In the genomic region with DNA sequence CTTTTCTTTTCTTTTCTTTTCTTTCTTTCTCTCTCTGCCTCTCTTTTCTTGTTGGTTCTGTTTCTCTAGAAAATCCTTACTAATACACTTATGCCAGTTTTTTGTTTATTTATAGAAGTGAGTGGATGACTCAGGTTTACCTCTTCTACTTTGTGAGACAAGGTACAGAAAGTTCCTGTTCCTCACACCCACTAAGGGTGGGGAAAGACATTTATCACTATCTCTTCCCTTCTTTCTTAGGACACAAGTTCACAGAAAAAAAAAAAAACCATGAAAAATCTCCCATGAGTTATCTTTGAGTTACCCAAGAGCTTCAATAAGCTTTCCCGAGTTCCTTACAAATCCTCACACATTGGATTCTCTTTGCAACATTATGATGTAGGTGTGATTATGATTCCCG, we compare ENCODE assay signal across 30 cellular contexts.
A peak's percentile ranks its signal among the peaks of the same experiment; 100 is the strongest.
DNase-seq lines count a peak whose midpoint lies in the region; ATAC-seq, FAIRE-seq and TF ChIP-seq lines count a peak whose summit lies in the region.
"Had no signal": no experiment of that assay in that cellular context is flagged by ENCODE, and none has a peak within 500 bp of the region (broad histone marks: within the 10 kb centered on the region; RNA-seq: fewer than 3 reads in every experiment).

No MANE protein-coding gene starts in this region.

- TF ChIP-seq CTCF in mucosa of descending colon (IDR thresholded peaks at IDR 0.05) (no peak), tibial artery (IDR thresholded peaks at IDR 0.05) (no peak)

- H3K4me1 ChIP-seq in mucosa of descending colon (ENCODE audit: low read depth), result no peaks in the 10 kb centered on the region
- H3K4me1 ChIP-seq in tibial artery, result peaks cover 0 to 21% (median 0%) of the 10 kb centered on the region in 4 donors
- no peaks in the 10 kb centered on the region for H3K4me1 ChIP-seq in effector memory CD4-positive, alpha-beta T cell (ENCODE audit: control insufficient read depth, insufficient read depth, low read length, poor library complexity, severe bottlenecking)
- H3K4me1 ChIP-seq: right lobe of liver had no signal

- CTCF ChIA-PET in activated CD4-positive, alpha-beta T cell treated with anti-CD3 and anti-CD28 coated beads, Interleukin-2, amount 10 ng/mL, durations not matched to agents 7 days and 5 days (lab: Charles Lee), result no interaction called here

- no peak overlapping the region for H3K4me3 Mint-ChIP-seq in activated CD4-positive, alpha-beta T cell treated with anti-CD3 and anti-CD28 coated beads, Interleukin-2, amount 10 ng/mL, durations not matched to agents 7 days and 5 days
- H3K4me3 Mint-ChIP-seq: activated CD4-positive, alpha-beta T cell treated with anti-CD3 and anti-CD28 coated beads, Interleukin-2, amount 10 ng/mL, durations not matched to agents 24 days and 14 days; activated naive CD4-positive, alpha-beta T cell treated with anti-CD3 and anti-CD28 coated beads, Interleukin-2, amount 10 ng/mL, durations not matched to agents 7 days and 5 days; H9; IgD-negative memory B cell had no signal

- intact Hi-C loops in mucosa of descending colon (cut with DNase I, micrococcal nuclease), result no loop called here
- intact Hi-C loops in tibial artery (cut with DNase I; ENCODE audit: low total_unique reads), result no loop called here

- H3K36me3 ChIP-seq in mucosa of descending colon (ENCODE audit: low read depth) (no peaks in the 10 kb centered on the region), tibial artery (no peaks in the 10 kb centered on the region)
- no peaks in the 10 kb centered on the region for H3K36me3 ChIP-seq in effector memory CD4-positive, alpha-beta T cell (ENCODE audit: control insufficient read depth, insufficient read depth, low read length)
- H3K36me3 ChIP-seq: lower lobe of right lung, MG63, right lobe of liver, stomach, WERI-Rb-1 had no signal

- H3K9me3 ChIP-seq in mucosa of descending colon (no peaks in the 10 kb centered on the region), tibial artery (no peaks in the 10 kb centered on the region)
- H3K9me3 ChIP-seq in effector memory CD4-positive, alpha-beta T cell (ENCODE audit: control insufficient read depth, low read length), result no peaks in the 10 kb centered on the region
- H3K9me3 ChIP-seq: lower lobe of right lung, MG63, right lobe of liver, stomach had no signal

- H3K27ac ChIP-seq in epithelial cell of prostate (peak overlapping the region; percentile 85), tibial artery (peak overlapping the region; percentile 15 to 43)
- H3K27ac ChIP-seq in effector memory CD4-positive, alpha-beta T cell (ENCODE audit: insufficient read depth, low read length, poor library complexity, severe bottlenecking), result no peak overlapping the region
- H3K27ac ChIP-seq: lower lobe of right lung, parathyroid adenoma, right lobe of liver, WERI-Rb-1 had no signal

- no peaks in the 10 kb centered on the region for H3K36me3 Mint-ChIP-seq in activated CD4-positive, alpha-beta T cell treated with anti-CD3 and anti-CD28 coated beads, Interleukin-2, amount 10 ng/mL, durations not matched to agents 7 days and 5 days (ENCODE audit: low read depth)
- H3K36me3 Mint-ChIP-seq: activated naive CD4-positive, alpha-beta T cell treated with anti-CD3 and anti-CD28 coated beads, Interleukin-2, amount 10 ng/mL, durations not matched to agents 7 days and 5 days had no signal

- H3K4me3 ChIP-seq in mucosa of descending colon (no peak overlapping the region), tibial artery (no peak overlapping the region)
- H3K4me3 ChIP-seq in effector memory CD4-positive, alpha-beta T cell (ENCODE audit: insufficient read depth, low read depth, low read length, poor library complexity, severe bottlenecking), result no peak overlapping the region
- H3K4me3 ChIP-seq: dorsolateral prefrontal cortex, GM12878, lower lobe of right lung, MG63, right lobe of liver, stomach had no signal

- TF ChIP-seq POLR2A in GM12891 (IDR thresholded peaks at IDR 0.05; ENCODE audit: low read depth, low read length), result no peak

- no peak for FAIRE-seq in GM12891 (lab: Jason Lieb, UNC)
- FAIRE-seq: endothelial cell of umbilical vein, GM12878 had no signal

- ATAC-seq in mucosa of descending colon, result peak; percentile 75
- ATAC-seq: GM12878, right lobe of liver had no signal

- DNase-seq in M059J (ENCODE audit: low read depth) (peak; percentile 10), epithelial cell of prostate (ENCODE audit: low read depth, low spot score) (peak; percentile 18), mucosa of descending colon (no peak), tibial artery (no peak), COR-L47 (lab: John Stamatoyannopoulos, UW) (no peak), GM12891 (ENCODE audit: insufficient read length, low spot score) (no peak)
- DNase-seq in activated CD4-positive, alpha-beta T cell treated with anti-CD3 and anti-CD28 coated beads, Interleukin-2, amount 10 ng/mL, durations not matched to agents 7 days and 5 days, result no peak
- DNase-seq in effector memory CD4-positive, alpha-beta T cell, result no peak
- DNase-seq: activated CD4-positive, alpha-beta T cell treated with anti-CD3 and anti-CD28 coated beads, Interleukin-2, amount 10 ng/mL, durations not matched to agents 24 days and 14 days; activated naive CD4-positive, alpha-beta T cell treated with anti-CD3 and anti-CD28 coated beads, Interleukin-2, amount 10 ng/mL, durations not matched to agents 7 days and 5 days; anterior cingulate cortex; C1 segment of cervical spinal cord; caudate nucleus; dorsolateral prefrontal cortex; foreskin melanocyte; H9; islet precursor cell; lower lobe of right lung; MG63; NCI-H2081; NCI-H345; NCI-H774; right lobe of liver; stimulated activated CD8-positive, alpha-beta memory T cell treated with anti-CD3 and anti-CD28 coated beads, Interleukin-4, amount 100 ng/mL, for 48 hours; stomach; WERI-Rb-1 had no signal

- no peak overlapping the region for H3K27ac Mint-ChIP-seq in activated CD4-positive, alpha-beta T cell treated with anti-CD3 and anti-CD28 coated beads, Interleukin-2, amount 10 ng/mL, durations not matched to agents 7 days and 5 days
- H3K27ac Mint-ChIP-seq: activated CD4-positive, alpha-beta T cell treated with anti-CD3 and anti-CD28 coated beads, Interleukin-2, amount 10 ng/mL, durations not matched to agents 24 days and 14 days; activated naive CD4-positive, alpha-beta T cell treated with anti-CD3 and anti-CD28 coated beads, Interleukin-2, amount 10 ng/mL, durations not matched to agents 7 days and 5 days; H9; IgD-negative memory B cell had no signal

- no peaks in the 10 kb centered on the region for H3K4me1 Mint-ChIP-seq in activated CD4-positive, alpha-beta T cell treated with anti-CD3 and anti-CD28 coated beads, Interleukin-2, amount 10 ng/mL, durations not matched to agents 7 days and 5 days
- H3K4me1 Mint-ChIP-seq: activated CD4-positive, alpha-beta T cell treated with anti-CD3 and anti-CD28 coated beads, Interleukin-2, amount 10 ng/mL, durations not matched to agents 24 days and 14 days; activated naive CD4-positive, alpha-beta T cell treated with anti-CD3 and anti-CD28 coated beads, Interleukin-2, amount 10 ng/mL, durations not matched to agents 7 days and 5 days; IgD-negative memory B cell had no signal

- no peaks in the 10 kb centered on the region for H3K27me3 ChIP-seq in tibial artery
- H3K27me3 ChIP-seq in effector memory CD4-positive, alpha-beta T cell (replicated peaks; ENCODE audit: control insufficient read depth, insufficient read depth, low read length, poor library complexity, severe bottlenecking), result no peaks in the 10 kb centered on the region
- H3K27me3 ChIP-seq: dorsolateral prefrontal cortex, MG63, right lobe of liver, stomach had no signal

- POLR2A ChIA-PET in activated CD4-positive, alpha-beta T cell treated with anti-CD3 and anti-CD28 coated beads, Interleukin-2, amount 10 ng/mL, durations not matched to agents 7 days and 5 days (lab: Charles Lee), result no interaction called here

- H3K27me3 Mint-ChIP-seq in activated CD4-positive, alpha-beta T cell treated with anti-CD3 and anti-CD28 coated beads, Interleukin-2, amount 10 ng/mL, durations not matched to agents 7 days and 5 days, result peaks cover 6% of the 10 kb centered on the region
- H3K27me3 Mint-ChIP-seq: IgD-negative memory B cell had no signal

- peaks cover 4% of the 10 kb centered on the region for H3K9me3 Mint-ChIP-seq in activated CD4-positive, alpha-beta T cell treated with anti-CD3 and anti-CD28 coated beads, Interleukin-2, amount 10 ng/mL, durations not matched to agents 7 days and 5 days
- H3K9me3 Mint-ChIP-seq: H9, IgD-negative memory B cell had no signal

TF ChIP-seq in GM12891, 5 proteins besides CTCF, POLR2A, EP300 and RAD21:
- no peak for TF ChIP-seq SPI1 (IDR thresholded peaks at IDR 0.05; ENCODE audit: low read depth, low read length)
- no peak for TF ChIP-seq PAX5 (IDR thresholded peaks at IDR 0.05; ENCODE audit: insufficient read depth, low read length, severe bottlenecking)
- TF ChIP-seq POU2F2 (IDR thresholded peaks at IDR 0.05; ENCODE audit: low read depth, low read length), result no peak
- TF ChIP-seq POLR2AphosphoS5 (IDR thresholded peaks at IDR 0.05; ENCODE audit: low read depth, low read length), result no peak
- no peak for TF ChIP-seq TAF1 (IDR thresholded peaks at IDR 0.05; ENCODE audit: low read depth, low read length)

Comparison
In these comparisons a context has a peak if more than half of its experiments do, and no peak if none do; other contexts are left out.
1. DNase-seq: peak in M059J (single experiment) and epithelial cell of prostate (single experiment); none in mucosa of descending colon (0 of 3), tibial artery (0 of 2), COR-L47 (single experiment), activated CD4-positive, alpha-beta T cell treated with anti-CD3 and anti-CD28 coated beads, Interleukin-2, amount 10 ng/mL, durations not matched to agents 7 days and 5 days (single experiment), GM12891 (single experiment) and effector memory CD4-positive, alpha-beta T cell (0 of 3).